ENCODE assay signal across 32 cellular contexts in genomic region chr18:9834551-9834950, GRCh38. TPM values are rescaled to one million over a fixed set of nuclear protein-coding genes. Genes with fewer than 3 reads are reported as not detected.
A peak's percentile ranks its signal among the peaks of the same experiment; 100 is the strongest.
DNase-seq lines count a peak whose midpoint lies in the region; ATAC-seq and TF ChIP-seq lines count a peak whose summit lies in the region.
"Had no signal": no experiment of that assay in that cellular context is flagged by ENCODE, and none has a peak within 500 bp of the region (broad histone marks: within the 10 kb centered on the region; RNA-seq: fewer than 3 reads in every experiment).

No MANE protein-coding gene starts in this region.

- peaks cover 20% of the 10 kb centered on the region for H3K36me3 Mint-ChIP-seq in osteocyte (ENCODE audit: unreplicated experiment)
- H3K36me3 Mint-ChIP-seq: activated naive CD4-positive, alpha-beta T cell treated with anti-CD3 and anti-CD28 coated beads, Interleukin-2, amount 50 U/mL, for 24 hours; stimulated activated effector memory CD8-positive, alpha-beta T cell treated with anti-CD3 and anti-CD28 coated beads, Interleukin-12 subunit alpha, Interleukin-12 subunit beta, amount 100 ng/mL, for 72 hours had no signal

- WGBS in esophagus squamous epithelium, 2 donors, result 59 to 64% methylated on average over 2 of the region's 2 CpGs
- 67 to 70% methylated on average over 2 of the region's 2 CpGs for WGBS in body of pancreas, 2 donors

- no peaks in the 10 kb centered on the region for H3K27me3 Mint-ChIP-seq in osteocyte (ENCODE audit: unreplicated experiment)
- H3K27me3 Mint-ChIP-seq: activated naive CD4-positive, alpha-beta T cell treated with anti-CD3 and anti-CD28 coated beads, Interleukin-2, amount 50 U/mL, for 24 hours had no signal

- H3K27me3 ChIP-seq in esophagus squamous epithelium, result no peaks in the 10 kb centered on the region
- no peaks in the 10 kb centered on the region for H3K27me3 ChIP-seq in upper lobe of right lung
- no peaks in the 10 kb centered on the region for H3K27me3 ChIP-seq in PC-3 (ENCODE audit: low read length)
- no peaks in the 10 kb centered on the region for H3K27me3 ChIP-seq in body of pancreas
- H3K27me3 ChIP-seq: breast epithelium, dorsolateral prefrontal cortex, Peyer's patch had no signal

- peaks cover 38% of the 10 kb centered on the region for H3K4me1 Mint-ChIP-seq in osteocyte (ENCODE audit: unreplicated experiment)
- H3K4me1 Mint-ChIP-seq: activated naive CD4-positive, alpha-beta T cell treated with anti-CD3 and anti-CD28 coated beads, Interleukin-2, amount 50 U/mL, for 24 hours; stimulated activated effector memory CD8-positive, alpha-beta T cell treated with anti-CD3 and anti-CD28 coated beads, Interleukin-12 subunit alpha, Interleukin-12 subunit beta, amount 100 ng/mL, for 72 hours had no signal

- ATAC-seq in upper lobe of right lung (no peak), PC-3 (no peak), HG02970 (IDR thresholded peaks at IDR 0.05; ENCODE audit: low FRiP score, unreplicated experiment) (no peak), body of pancreas (no peak)
- ATAC-seq in stimulated activated naive CD8-positive, alpha-beta T cell treated with anti-CD3 and anti-CD28 coated beads, Interleukin-15, Interleukin-2, amounts not matched to agents 100 U/mL and 50 U/mL, for 24 hours, result no peak
- ATAC-seq: left ventricle myocardium superior; stimulated activated effector memory CD8-positive, alpha-beta T cell treated with anti-CD3 and anti-CD28 coated beads, Interleukin-12 subunit alpha, Interleukin-12 subunit beta, amount 100 ng/mL, for 72 hours had no signal

- BruUV-seq in PC-3 (replicated peaks; lab: Mats Ljungman, UMichigan), result no TSS peak

- H3K27ac ChIP-seq in esophagus squamous epithelium (peak overlapping the region in 3 of 4 donors; percentile 53 to 78 (median 57)), upper lobe of right lung (peak overlapping the region; percentile 49), PC-3 (ENCODE audit: low read length) (no peak overlapping the region), body of pancreas (no peak overlapping the region)
- H3K27ac ChIP-seq: GM23248, VCaP had no signal

- H2AFZ ChIP-seq in PC-3 (ENCODE audit: low read length), result no peak overlapping the region
- H2AFZ ChIP-seq: GM23248 had no signal

- H3K36me3 ChIP-seq in esophagus squamous epithelium (no peaks in the 10 kb centered on the region), upper lobe of right lung (no peaks in the 10 kb centered on the region), PC-3 (ENCODE audit: low read depth, low read length) (no peaks in the 10 kb centered on the region), body of pancreas (replicated peaks in 1 of 2; ENCODE audit: insufficient read depth in 1 of 2, low read depth in 2 of 2) (no peaks in the 10 kb centered on the region)
- H3K36me3 ChIP-seq: breast epithelium, Peyer's patch had no signal

- no peaks in the 10 kb centered on the region for H3K79me2 ChIP-seq in PC-3 (ENCODE audit: low read length)

- no peaks in the 10 kb centered on the region for H4K20me1 ChIP-seq in PC-3 (ENCODE audit: low read length)

- H3K9me3 ChIP-seq in esophagus squamous epithelium (no peaks in the 10 kb centered on the region), upper lobe of right lung (no peaks in the 10 kb centered on the region), PC-3 (ENCODE audit: low read length) (no peaks in the 10 kb centered on the region), body of pancreas (no peaks in the 10 kb centered on the region)
- H3K9me3 ChIP-seq: breast epithelium, Peyer's patch had no signal

- H3K4me1 ChIP-seq in esophagus squamous epithelium (peaks cover 0 to 48% (median 21%) of the 10 kb centered on the region in 3 donors), upper lobe of right lung (peaks cover 8% of the 10 kb centered on the region), PC-3 (ENCODE audit: insufficient read depth, low read length) (no peaks in the 10 kb centered on the region), body of pancreas (no peaks in the 10 kb centered on the region)
- H3K4me1 ChIP-seq: Peyer's patch had no signal

- TF ChIP-seq POLR2A in esophagus squamous epithelium (IDR thresholded peaks at IDR 0.05) (no peak), body of pancreas (IDR thresholded peaks at IDR 0.05) (no peak)

- H3K27ac Mint-ChIP-seq in osteocyte (ENCODE audit: unreplicated experiment), result peak overlapping the region; percentile 68
- H3K27ac Mint-ChIP-seq: activated naive CD4-positive, alpha-beta T cell treated with anti-CD3 and anti-CD28 coated beads, Interleukin-2, amount 50 U/mL, for 24 hours; naive B cell; stimulated activated effector memory CD8-positive, alpha-beta T cell treated with anti-CD3 and anti-CD28 coated beads, Interleukin-12 subunit alpha, Interleukin-12 subunit beta, amount 100 ng/mL, for 72 hours had no signal

- no peak overlapping the region for H3K4me2 ChIP-seq in PC-3 (ENCODE audit: low read length)

- H3K9me2 ChIP-seq in PC-3 (replicated peaks; ENCODE audit: low read length), result 0 out of 2 replicates have a peak, but pooled peaks cover 2% of the 10 kb centered on the region

- TF ChIP-seq CTCF in esophagus squamous epithelium (IDR thresholded peaks at IDR 0.05) (no peak), osteocyte (IDR thresholded peaks at IDR 0.05) (no peak), upper lobe of right lung (IDR thresholded peaks at IDR 0.05) (no peak), PC-3 (conservative IDR thresholded peaks at IDR 0.05; ENCODE audit: low read depth, low read length) (no peak), body of pancreas (IDR thresholded peaks at IDR 0.05) (no peak)

- H3K9me3 Mint-ChIP-seq in osteocyte (ENCODE audit: unreplicated experiment), result no peaks in the 10 kb centered on the region
- H3K9me3 Mint-ChIP-seq: activated naive CD4-positive, alpha-beta T cell treated with anti-CD3 and anti-CD28 coated beads, Interleukin-2, amount 50 U/mL, for 24 hours; stimulated activated effector memory CD8-positive, alpha-beta T cell treated with anti-CD3 and anti-CD28 coated beads, Interleukin-12 subunit alpha, Interleukin-12 subunit beta, amount 100 ng/mL, for 72 hours had no signal

- no peaks in the 10 kb centered on the region for H3F3A ChIP-seq in PC-3 (ENCODE audit: low read length, unreplicated experiment)

- CTCF ChIA-PET in PC-3 (lab: Charles Lee), result no interaction called here

- POLR2A ChIA-PET in PC-3 (lab: Charles Lee; ENCODE audit: unreplicated experiment), result no interaction called here

- H3K9ac ChIP-seq in PC-3 (ENCODE audit: low read length), result no peak overlapping the region
- H3K9ac ChIP-seq: GM23248 had no signal

- DNase-seq in NCI-H82 (lab: John Stamatoyannopoulos, UW) (peak; percentile 94), esophagus squamous epithelium (lab: John Stamatoyannopoulos, UW) (no peak), osteocyte (ENCODE audit: extremely low spot score, unreplicated experiment) (no peak), upper lobe of right lung (no peak), PC-3 (no peak), body of pancreas (no peak)
- no peak for DNase-seq in stimulated activated naive CD8-positive, alpha-beta T cell treated with anti-CD3 and anti-CD28 coated beads, Interleukin-15, Interleukin-2, amounts not matched to agents 100 U/mL and 50 U/mL, for 24 hours
- DNase-seq: activated CD4-positive, alpha-beta T cell treated with anti-CD3 and anti-CD28 coated beads for 48 hours; activated CD8-positive, alpha-beta memory T cell treated with anti-CD3 and anti-CD28 coated beads for 24 hours; C1 segment of cervical spinal cord; COR-L47; dorsolateral prefrontal cortex; GDM1; glutamatergic neuron; GM23248; KG1; kidney; left ventricle myocardium superior; naive B cell; NCI-H1092 treated with DMSO at 0.1 percent for 48 hours; NCI-H187 treated with DMSO at 0.1 percent for 48 hours; NCI-H510A; Peyer's patch; T-helper 9 cell had no signal

- no peak overlapping the region for H3K4me3 ChIP-seq in esophagus squamous epithelium
- no peak overlapping the region for H3K4me3 ChIP-seq in upper lobe of right lung
- H3K4me3 ChIP-seq in PC-3 (ENCODE audit: low read length), result no peak overlapping the region
- H3K4me3 ChIP-seq in body of pancreas, result no peak overlapping the region
- H3K4me3 ChIP-seq: breast epithelium, dorsolateral prefrontal cortex, GM23248, Peyer's patch had no signal

- intact Hi-C loops in esophagus squamous epithelium (cut with DNase I) (no loop called here), upper lobe of right lung (cut with DNase I) (no loop called here), PC-3 (cut with micrococcal nuclease) (no loop called here), body of pancreas (cut with DNase I) (no loop called here)

- no peak overlapping the region for H3K4me3 Mint-ChIP-seq in osteocyte (ENCODE audit: unreplicated experiment)
- H3K4me3 Mint-ChIP-seq: activated naive CD4-positive, alpha-beta T cell treated with anti-CD3 and anti-CD28 coated beads, Interleukin-2, amount 50 U/mL, for 24 hours; naive B cell; stimulated activated effector memory CD8-positive, alpha-beta T cell treated with anti-CD3 and anti-CD28 coated beads, Interleukin-12 subunit alpha, Interleukin-12 subunit beta, amount 100 ng/mL, for 72 hours had no signal

RNA-seq across cellular contexts. Expression of gene TXNDC2, which starts 51.2 kb away (rescaled TPM):
- under 1 TPM in 1 of 4 donors, not detected in 3; 0.09 TPM for total RNA-seq in esophagus squamous epithelium
- 0.11 and 0.29 TPM in 2 replicates for total RNA-seq in osteocyte
- 0.55 TPM for total RNA-seq in upper lobe of right lung
- 0.87 TPM in 1 of 2 replicates, not detected in the other for total RNA-seq in PC-3 (2014; rRNA removed)
- not detected for total RNA-seq in body of pancreas
- total RNA-seq: GM23248, left ventricle myocardium superior, MCF 10A, Peyer's patch, progenitor cell of endocrine pancreas, urinary bladder had no signal

Comparison
In these comparisons a context has a peak if more than half of its experiments do, and no peak if none do; other contexts are left out.
1. H3K27ac ChIP-seq: peak in esophagus squamous epithelium (3 of 4) and upper lobe of right lung (single experiment); none in PC-3 (single experiment) and body of pancreas (0 of 4).